8 cellular contexts compared by ENCODE assay signal in genomic region chr9:3508531-3509374, GRCh38. TPM values are rescaled to one million over a fixed set of nuclear protein-coding genes. Genes with fewer than 3 reads are reported as not detected.
DNase-seq lines count a peak whose midpoint lies in the region; ATAC-seq lines count a peak whose summit lies in the region.

No MANE protein-coding gene starts in this region.

- ATAC-seq in GM21786 (IDR thresholded peaks at IDR 0.05; ENCODE audit: unreplicated experiment): peak; percentile 41
- peak; percentile 28 for ATAC-seq in activated T-helper 17 cell treated with anti-CD3 and anti-CD28 coated beads, Interleukin-2, amount 50 U/mL, for 72 hours (replicated peaks)
- no peak for ATAC-seq in naive thymus-derived CD8-positive, alpha-beta T cell

- POLR2A ChIA-PET in naive thymus-derived CD8-positive, alpha-beta T cell (lab: Charles Lee): interaction anchor here (0.6 kb wide), 1 partner anchor 139 kb away, joined by 3 read pairs; no protein-coding TSS in a partner anchor

- DNase-seq in DMS153 (lab: John Stamatoyannopoulos, UW) (peak; percentile 72), NCI-H1436 (lab: John Stamatoyannopoulos, UW) (peak; percentile 72), globus pallidus (ENCODE audit: low spot score) (no peak), amniotic stem cell (lab: John Stamatoyannopoulos, UW) (no peak)
- DNase-seq in naive thymus-derived CD8-positive, alpha-beta T cell: no peak
- no peak for DNase-seq in activated T-helper 1 cell treated with anti-CD3 and anti-CD28 coated beads, Interleukin-12 subunit alpha, Interleukin-12 subunit beta, Interleukin-2, Interleukin-4 antibody, amounts not matched to agents 30 ng/mL and 10 ng/mL and 1 ng/mL, durations not matched to agents 14 hours and 24 hours and 36 hours (ENCODE audit: low spot score)

- intact Hi-C loops in activated T-helper 1 cell treated with anti-CD3 and anti-CD28 coated beads, Interleukin-12 subunit alpha, Interleukin-12 subunit beta, Interleukin-2, Interleukin-4 antibody, amounts not matched to agents 30 ng/mL and 10 ng/mL and 1 ng/mL, durations not matched to agents 14 hours and 24 hours and 36 hours (cut with micrococcal nuclease): loop anchor here (2.0 to 5.0 kb wide), 2 partner anchors 16 to 121 kb away; no protein-coding TSS in a partner anchor

- H3K36me3 Mint-ChIP-seq in activated T-helper 17 cell treated with anti-CD3 and anti-CD28 coated beads, Interleukin-2, amount 50 U/mL, for 72 hours (ENCODE audit: low read depth): peaks cover 10% of the 10 kb centered on the region
- peaks cover 0 to 2% (median 2%) of the 10 kb centered on the region in 3 donors for H3K36me3 Mint-ChIP-seq in naive thymus-derived CD8-positive, alpha-beta T cell
- H3K36me3 Mint-ChIP-seq in activated T-helper 1 cell treated with anti-CD3 and anti-CD28 coated beads, Interleukin-12 subunit alpha, Interleukin-12 subunit beta, Interleukin-2, Interleukin-4 antibody, amounts not matched to agents 30 ng/mL and 10 ng/mL and 1 ng/mL, durations not matched to agents 14 hours and 24 hours and 36 hours (ENCODE audit: low read depth): peaks cover 5% of the 10 kb centered on the region

- peak overlapping the region; percentile 78 for H3K27ac Mint-ChIP-seq in activated T-helper 17 cell treated with anti-CD3 and anti-CD28 coated beads, Interleukin-2, amount 50 U/mL, for 72 hours
- H3K27ac Mint-ChIP-seq in naive thymus-derived CD8-positive, alpha-beta T cell: peak overlapping the region in 8 of 10 donors; percentile 1 to 71 (median 22)
- H3K27ac Mint-ChIP-seq in activated T-helper 1 cell treated with anti-CD3 and anti-CD28 coated beads, Interleukin-12 subunit alpha, Interleukin-12 subunit beta, Interleukin-2, Interleukin-4 antibody, amounts not matched to agents 30 ng/mL and 10 ng/mL and 1 ng/mL, durations not matched to agents 14 hours and 24 hours and 36 hours: no peak overlapping the region

- no peaks in the 10 kb centered on the region for H3K27me3 Mint-ChIP-seq in activated T-helper 17 cell treated with anti-CD3 and anti-CD28 coated beads, Interleukin-2, amount 50 U/mL, for 72 hours
- H3K27me3 Mint-ChIP-seq in naive thymus-derived CD8-positive, alpha-beta T cell: no peaks in the 10 kb centered on the region
- H3K27me3 Mint-ChIP-seq in activated T-helper 1 cell treated with anti-CD3 and anti-CD28 coated beads, Interleukin-12 subunit alpha, Interleukin-12 subunit beta, Interleukin-2, Interleukin-4 antibody, amounts not matched to agents 30 ng/mL and 10 ng/mL and 1 ng/mL, durations not matched to agents 14 hours and 24 hours and 36 hours (ENCODE audit: insufficient read depth): no peaks in the 10 kb centered on the region

- peaks cover 25% of the 10 kb centered on the region for H3K4me1 Mint-ChIP-seq in activated T-helper 17 cell treated with anti-CD3 and anti-CD28 coated beads, Interleukin-2, amount 50 U/mL, for 72 hours
- peaks cover 12 to 42% (median 27%) of the 10 kb centered on the region in 4 donors for H3K4me1 Mint-ChIP-seq in naive thymus-derived CD8-positive, alpha-beta T cell
- H3K4me1 Mint-ChIP-seq in activated T-helper 1 cell treated with anti-CD3 and anti-CD28 coated beads, Interleukin-12 subunit alpha, Interleukin-12 subunit beta, Interleukin-2, Interleukin-4 antibody, amounts not matched to agents 30 ng/mL and 10 ng/mL and 1 ng/mL, durations not matched to agents 14 hours and 24 hours and 36 hours (ENCODE audit: low read depth): peaks cover 34% of the 10 kb centered on the region

- no peaks in the 10 kb centered on the region for H3K9me3 Mint-ChIP-seq in activated T-helper 17 cell treated with anti-CD3 and anti-CD28 coated beads, Interleukin-2, amount 50 U/mL, for 72 hours
- no peaks in the 10 kb centered on the region for H3K9me3 Mint-ChIP-seq in naive thymus-derived CD8-positive, alpha-beta T cell
- no peaks in the 10 kb centered on the region for H3K9me3 Mint-ChIP-seq in activated T-helper 1 cell treated with anti-CD3 and anti-CD28 coated beads, Interleukin-12 subunit alpha, Interleukin-12 subunit beta, Interleukin-2, Interleukin-4 antibody, amounts not matched to agents 30 ng/mL and 10 ng/mL and 1 ng/mL, durations not matched to agents 14 hours and 24 hours and 36 hours

- H3K4me3 Mint-ChIP-seq in activated T-helper 17 cell treated with anti-CD3 and anti-CD28 coated beads, Interleukin-2, amount 50 U/mL, for 72 hours: peak overlapping the region; percentile 68
- H3K4me3 Mint-ChIP-seq in naive thymus-derived CD8-positive, alpha-beta T cell: peak overlapping the region in 6 of 10 donors; percentile 1 to 26 (median 7)
- no peak overlapping the region for H3K4me3 Mint-ChIP-seq in activated T-helper 1 cell treated with anti-CD3 and anti-CD28 coated beads, Interleukin-12 subunit alpha, Interleukin-12 subunit beta, Interleukin-2, Interleukin-4 antibody, amounts not matched to agents 30 ng/mL and 10 ng/mL and 1 ng/mL, durations not matched to agents 14 hours and 24 hours and 36 hours

RNA-seq across cellular contexts. Expression of gene RFX3, which starts 17.0 kb away (rescaled TPM):
- 10 to 100 TPM in 1 of 2 donors, 1 to 10 TPM in 1; 8.7 to 19.8 TPM for total RNA-seq in activated T-helper 17 cell treated with anti-CD3 and anti-CD28 coated beads, Interleukin-2, amount 50 U/mL, for 72 hours
- total RNA-seq in naive thymus-derived CD8-positive, alpha-beta T cell: 10 to 100 TPM; 22.3 to 25.0 TPM
- 1 to 10 TPM; 4.1 to 4.5 (median 4.2) TPM for polyA plus RNA-seq in naive thymus-derived CD8-positive, alpha-beta T cell
- total RNA-seq in activated T-helper 1 cell treated with anti-CD3 and anti-CD28 coated beads, Interleukin-12 subunit alpha, Interleukin-12 subunit beta, Interleukin-2, Interleukin-4 antibody, amounts not matched to agents 30 ng/mL and 10 ng/mL and 1 ng/mL, durations not matched to agents 14 hours and 24 hours and 36 hours: 11.2 and 11.3 TPM in 2 replicates

Comparison
In these comparisons a context has a peak if more than half of its experiments do, and no peak if none do; other contexts are left out.
1. DNase-seq: peak in DMS153 (single experiment) and NCI-H1436 (single experiment); none in naive thymus-derived CD8-positive, alpha-beta T cell (0 of 10), activated T-helper 1 cell treated with anti-CD3 and anti-CD28 coated beads, Interleukin-12 subunit alpha, Interleukin-12 subunit beta, Interleukin-2, Interleukin-4 antibody, amounts not matched to agents 30 ng/mL and 10 ng/mL and 1 ng/mL, durations not matched to agents 14 hours and 24 hours and 36 hours (single experiment), globus pallidus (single experiment) and amniotic stem cell (single experiment).
2. ATAC-seq: peak in GM21786 (single experiment) and activated T-helper 17 cell treated with anti-CD3 and anti-CD28 coated beads, Interleukin-2, amount 50 U/mL, for 72 hours (single experiment); none in naive thymus-derived CD8-positive, alpha-beta T cell (0 of 2).